ENCODE assay signal across 9 cellular contexts in the genomic region with DNA sequence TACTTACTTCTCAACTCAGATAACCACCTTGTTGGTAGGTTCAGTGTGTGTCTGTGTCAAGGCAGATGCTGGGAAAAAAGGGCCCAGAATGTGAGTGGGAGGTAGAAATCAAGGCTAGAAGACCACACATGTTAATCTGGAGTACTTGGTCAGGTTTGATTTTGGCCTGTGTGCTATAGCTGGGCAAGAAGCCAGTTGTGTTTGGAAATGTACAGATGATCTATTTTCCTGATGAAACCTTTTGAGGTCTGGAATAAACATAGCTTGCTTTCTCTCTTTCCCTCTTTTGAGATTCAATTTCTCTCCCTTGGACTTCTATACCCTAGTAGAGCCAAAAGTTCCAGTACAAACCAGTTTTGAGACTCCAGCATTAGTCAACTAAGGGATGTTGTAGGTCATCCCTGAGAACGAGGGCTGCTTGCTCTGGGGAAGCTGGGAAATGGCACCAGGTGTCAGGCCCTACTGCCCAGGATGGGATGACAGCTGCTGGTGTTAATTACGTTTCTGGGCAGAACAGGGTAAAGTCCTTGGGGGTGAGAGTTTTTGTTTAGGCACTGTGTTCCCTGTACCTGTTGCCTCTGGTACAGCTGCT.
A peak's percentile ranks its signal among the peaks of the same experiment; 100 is the strongest.
DNase-seq lines count a peak whose midpoint lies in the region; ATAC-seq and TF ChIP-seq lines count a peak whose summit lies in the region.
"Had no signal": no experiment of that assay in that cellular context is flagged by ENCODE, and none has a peak within 500 bp of the region (broad histone marks: within the 10 kb centered on the region; RNA-seq: fewer than 3 reads in every experiment).

No MANE protein-coding gene starts in this region.

- DNase-seq in DMS53 treated with DMSO at 0.1 percent for 48 hours (lab: John Stamatoyannopoulos, UW; ENCODE audit: unreplicated experiment) (peak; percentile 87), NCI-H2196 treated with DMSO at 0.1 percent for 48 hours (lab: John Stamatoyannopoulos, UW; ENCODE audit: unreplicated experiment) (peak; percentile 74), 8988T (no peak), Ammon's horn (ENCODE audit: low spot score) (no peak)
- DNase-seq in effector memory CD8-positive, alpha-beta T cell, result no peak
- DNase-seq in stimulated activated CD4-positive, alpha-beta T cell treated with anti-CD3 and anti-CD28 coated beads, Interleukin-2, amount 100 ng/mL, for 24 hours, result no peak

- TF ChIP-seq CTCF in nephron (IDR thresholded peaks at IDR 0.05; ENCODE audit: unreplicated experiment in 3 of 3), result no peak

- H3K27ac Mint-ChIP-seq in effector memory CD8-positive, alpha-beta T cell, result peak overlapping the region; percentile 6 to 63
- H3K27ac Mint-ChIP-seq in nephron, result peak overlapping the region; percentile 21 to 96 (median 95)

- no peak overlapping the region for H3K4me3 Mint-ChIP-seq in effector memory CD8-positive, alpha-beta T cell
- H3K4me3 Mint-ChIP-seq in nephron, result peak overlapping the region in 1 of 3 experiments; percentile 52

- no peak for ATAC-seq in effector memory CD8-positive, alpha-beta T cell (replicated peaks)
- ATAC-seq in HG02798 (IDR thresholded peaks at IDR 0.05; ENCODE audit: poor library complexity, unreplicated experiment), result no peak
- ATAC-seq: activated CD4-positive, CD25-positive, alpha-beta regulatory T cell treated with anti-CD3 and anti-CD28 coated beads, Interleukin-2, amount 50 U/mL, for 24 hours had no signal

- peaks cover 70% of the 10 kb centered on the region for H3K36me3 Mint-ChIP-seq in effector memory CD8-positive, alpha-beta T cell (ENCODE audit: insufficient read depth)
- H3K36me3 Mint-ChIP-seq in nephron (ENCODE audit: low read depth), result peaks cover 26% of the 10 kb centered on the region

- H3K27me3 Mint-ChIP-seq in effector memory CD8-positive, alpha-beta T cell, result no peaks in the 10 kb centered on the region
- no peaks in the 10 kb centered on the region for H3K27me3 Mint-ChIP-seq in nephron (ENCODE audit: low read depth)

- peaks cover 85 to 92% of the 10 kb centered on the region in 2 donors for H3K4me1 Mint-ChIP-seq in effector memory CD8-positive, alpha-beta T cell (ENCODE audit: low read depth in 2 of 2)
- H3K4me1 Mint-ChIP-seq in nephron, result peaks cover 92% of the 10 kb centered on the region

- H3K9me3 Mint-ChIP-seq in effector memory CD8-positive, alpha-beta T cell, result no peaks in the 10 kb centered on the region
- no peaks in the 10 kb centered on the region for H3K9me3 Mint-ChIP-seq in nephron

Comparison
In these comparisons a context has a peak if more than half of its experiments do, and no peak if none do; other contexts are left out.
1. DNase-seq: peak in DMS53 treated with DMSO at 0.1 percent for 48 hours (single experiment) and NCI-H2196 treated with DMSO at 0.1 percent for 48 hours (single experiment); none in effector memory CD8-positive, alpha-beta T cell (0 of 3), 8988T (single experiment), stimulated activated CD4-positive, alpha-beta T cell treated with anti-CD3 and anti-CD28 coated beads, Interleukin-2, amount 100 ng/mL, for 24 hours (0 of 2) and Ammon's horn (single experiment).